In the genomic region with DNA sequence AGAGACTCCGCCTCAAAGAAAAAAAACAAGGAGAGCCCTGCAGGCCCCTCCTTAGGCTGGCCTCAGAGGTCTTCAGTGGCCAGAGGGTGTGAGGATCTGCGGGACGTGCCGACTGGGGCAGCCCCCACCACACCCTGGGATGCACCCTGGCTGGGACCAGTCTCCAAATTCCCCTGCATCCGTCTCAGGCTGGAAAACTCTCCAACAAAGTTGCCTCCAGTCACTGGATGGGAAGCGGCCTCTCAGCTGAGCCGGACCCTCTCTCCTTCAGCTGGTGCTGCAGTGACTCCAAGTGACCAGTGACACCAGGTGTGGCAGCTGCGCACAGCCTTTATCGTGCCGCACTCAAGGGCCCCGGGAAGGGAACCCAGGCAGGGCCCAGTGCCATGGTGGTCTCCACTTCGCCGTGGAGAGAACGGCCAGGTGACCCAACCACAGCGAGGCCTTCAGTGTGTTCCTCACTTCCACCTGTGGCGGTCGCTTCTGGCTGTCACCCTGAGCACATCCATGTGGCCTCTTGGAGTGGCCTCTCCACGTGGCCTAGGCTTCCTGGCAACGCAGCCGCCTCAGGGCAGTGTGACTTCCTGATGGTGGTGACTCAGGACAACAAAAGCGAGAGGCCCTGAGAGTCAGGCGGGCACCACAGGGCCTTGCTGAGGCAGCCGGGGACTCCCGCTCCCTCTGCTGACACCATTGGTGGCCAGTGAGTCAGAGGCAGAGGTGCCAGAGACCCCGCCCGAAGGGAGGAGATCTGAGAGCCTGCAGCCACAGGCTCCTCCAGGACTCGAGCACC, we compare ENCODE assay signal across 2 cellular contexts.
TF ChIP-seq lines count a peak whose summit lies in the region.

No MANE protein-coding gene starts in this region.

TF ChIP-seq in SK-N-SH treated with all-trans-retinoic acid at 6 μM for 48 hours, 23 proteins besides CTCF, POLR2A, EP300 and RAD21 (continued from another document):
- TF ChIP-seq, protein P1, sequence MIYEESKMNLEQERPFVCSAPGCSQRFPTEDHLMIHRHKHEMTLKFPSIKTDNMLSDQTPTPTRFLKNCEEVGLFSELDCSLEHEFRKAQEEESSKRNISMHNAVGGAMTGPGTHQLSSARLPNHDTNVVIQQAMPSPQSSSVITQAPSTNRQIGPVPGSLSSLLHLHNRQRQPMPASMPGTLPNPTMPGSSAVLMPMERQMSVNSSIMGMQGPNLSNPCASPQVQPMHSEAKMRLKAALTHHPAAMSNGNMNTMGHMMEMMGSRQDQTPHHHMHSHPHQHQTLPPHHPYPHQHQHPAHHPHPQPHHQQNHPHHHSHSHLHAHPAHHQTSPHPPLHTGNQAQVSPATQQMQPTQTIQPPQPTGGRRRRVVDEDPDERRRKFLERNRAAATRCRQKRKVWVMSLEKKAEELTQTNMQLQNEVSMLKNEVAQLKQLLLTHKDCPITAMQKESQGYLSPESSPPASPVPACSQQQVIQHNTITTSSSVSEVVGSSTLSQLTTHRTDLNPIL (CRISPR knock-in tag; IDR thresholded peaks at IDR 0.05; ENCODE audit: low read depth), result no peak
- TF ChIP-seq PPARA (CRISPR knock-in tag; IDR thresholded peaks at IDR 0.05; ENCODE audit: borderline replicate concordance), result no peak

TF ChIP-seq in SK-N-SH, 30 proteins besides CTCF, POLR2A, EP300 and RAD21 (continued from another document):
- TF ChIP-seq YY1 (IDR thresholded peaks at IDR 0.05; ENCODE audit: low read depth) (no peak), MAX (IDR thresholded peaks at IDR 0.05; ENCODE audit: low read depth) (no peak), IRF3 (IDR thresholded peaks at IDR 0.05; ENCODE audit: low read depth, low read length) (no peak), GATA2 (CRISPR knock-in tag; IDR thresholded peaks at IDR 0.05) (no peak), EZH2phosphoT487 (IDR thresholded peaks at IDR 0.05; ENCODE audit: borderline replicate concordance, low read depth) (no peak), NRF1 (IDR thresholded peaks at IDR 0.05; ENCODE audit: low read depth, low read length) (no peak), TCF12 (IDR thresholded peaks at IDR 0.05) (no peak)
